In genomic region chr14:64758025-64758521, GRCh38 we compare ENCODE assay signal across 10 cellular contexts. TPM values are rescaled to one million over a fixed set of nuclear protein-coding genes. Genes with fewer than 3 reads are reported as not detected.
DNase-seq lines count a peak whose midpoint lies in the region; ATAC-seq and TF ChIP-seq lines count a peak whose summit lies in the region.
"Had no signal": no experiment of that assay in that cellular context is flagged by ENCODE, and none has a peak within 500 bp of the region (broad histone marks: within the 10 kb centered on the region; RNA-seq: fewer than 3 reads in every experiment).

No MANE protein-coding gene starts in this region.

- H3K27me3 Mint-ChIP-seq in HFFc6 (ENCODE audit: insufficient read depth) = peaks cover 1% of the 10 kb centered on the region; the same call in 1 of the 2 replicates
- no peaks in the 10 kb centered on the region for H3K27me3 Mint-ChIP-seq in activated T-helper 17 cell treated with anti-CD3 and anti-CD28 coated beads, Interleukin-2, amount 50 U/mL, for 72 hours
- H3K27me3 Mint-ChIP-seq in activated T-helper 2 cell treated with anti-CD3 and anti-CD28 coated beads, Interferon-gamma antibody, Interleukin-2, Interleukin-4, amounts not matched to agents 10 μg/mL and 5 μg/mL and 100 μg/mL, durations not matched to agents 14 hours and 24 hours and 36 hours (ENCODE audit: low read depth) = peaks cover 17% of the 10 kb centered on the region

- 34% methylated on average over 3 of the region's 3 CpGs for WGBS in hepatocyte (ENCODE audit: low lambda C conversion rate, missing lambda C conversion rate)

- H3K4me2 ChIP-seq in hepatocyte = peak overlapping the region; percentile 45

- no peak for ATAC-seq in activated T-helper 17 cell treated with anti-CD3 and anti-CD28 coated beads, Interleukin-2, amount 50 U/mL, for 72 hours (replicated peaks)
- ATAC-seq in GM21390 (IDR thresholded peaks at IDR 0.05; ENCODE audit: unreplicated experiment) (no peak), GM21717 (IDR thresholded peaks at IDR 0.05; ENCODE audit: unreplicated experiment) (no peak)

- H3K36me3 Mint-ChIP-seq in HFFc6 (ENCODE audit: low read depth) = no peaks in the 10 kb centered on the region
- H3K36me3 Mint-ChIP-seq in activated T-helper 17 cell treated with anti-CD3 and anti-CD28 coated beads, Interleukin-2, amount 50 U/mL, for 72 hours (ENCODE audit: low read depth) = no peaks in the 10 kb centered on the region
- no peaks in the 10 kb centered on the region for H3K36me3 Mint-ChIP-seq in activated T-helper 2 cell treated with anti-CD3 and anti-CD28 coated beads, Interferon-gamma antibody, Interleukin-2, Interleukin-4, amounts not matched to agents 10 μg/mL and 5 μg/mL and 100 μg/mL, durations not matched to agents 14 hours and 24 hours and 36 hours (ENCODE audit: low read depth)
- H3K36me3 Mint-ChIP-seq: activated naive CD4-positive, alpha-beta T cell treated with anti-CD3 and anti-CD28 coated beads, Interleukin-2, amount 10 ng/mL, durations not matched to agents 7 days and 5 days had no signal

- no peaks in the 10 kb centered on the region for H3K9me3 Mint-ChIP-seq in HFFc6
- H3K9me3 Mint-ChIP-seq in activated T-helper 17 cell treated with anti-CD3 and anti-CD28 coated beads, Interleukin-2, amount 50 U/mL, for 72 hours = no peaks in the 10 kb centered on the region
- H3K9me3 Mint-ChIP-seq in activated T-helper 2 cell treated with anti-CD3 and anti-CD28 coated beads, Interferon-gamma antibody, Interleukin-2, Interleukin-4, amounts not matched to agents 10 μg/mL and 5 μg/mL and 100 μg/mL, durations not matched to agents 14 hours and 24 hours and 36 hours = no peaks in the 10 kb centered on the region
- H3K9me3 Mint-ChIP-seq: activated naive CD4-positive, alpha-beta T cell treated with anti-CD3 and anti-CD28 coated beads, Interleukin-2, amount 10 ng/mL, durations not matched to agents 7 days and 5 days had no signal

- TF ChIP-seq CTCF in HFFc6 (IDR thresholded peaks at IDR 0.05) (no peak), hepatocyte (IDR thresholded peaks at IDR 0.05; ENCODE audit: poor library complexity) (no peak)

- no peak overlapping the region for H3K4me3 Mint-ChIP-seq in HFFc6
- no peak overlapping the region for H3K4me3 Mint-ChIP-seq in activated T-helper 17 cell treated with anti-CD3 and anti-CD28 coated beads, Interleukin-2, amount 50 U/mL, for 72 hours
- H3K4me3 Mint-ChIP-seq in activated T-helper 2 cell treated with anti-CD3 and anti-CD28 coated beads, Interferon-gamma antibody, Interleukin-2, Interleukin-4, amounts not matched to agents 10 μg/mL and 5 μg/mL and 100 μg/mL, durations not matched to agents 14 hours and 24 hours and 36 hours (ENCODE audit: low read depth) = no peak overlapping the region
- H3K4me3 Mint-ChIP-seq: activated naive CD4-positive, alpha-beta T cell treated with anti-CD3 and anti-CD28 coated beads, Interleukin-2, amount 10 ng/mL, durations not matched to agents 7 days and 5 days had no signal

- no peak overlapping the region for H2AFZ ChIP-seq in hepatocyte

- peak overlapping the region; percentile 78 for H3K27ac Mint-ChIP-seq in HFFc6
- peak overlapping the region; percentile 36 for H3K27ac Mint-ChIP-seq in activated T-helper 17 cell treated with anti-CD3 and anti-CD28 coated beads, Interleukin-2, amount 50 U/mL, for 72 hours
- no peak overlapping the region for H3K27ac Mint-ChIP-seq in activated T-helper 2 cell treated with anti-CD3 and anti-CD28 coated beads, Interferon-gamma antibody, Interleukin-2, Interleukin-4, amounts not matched to agents 10 μg/mL and 5 μg/mL and 100 μg/mL, durations not matched to agents 14 hours and 24 hours and 36 hours
- H3K27ac Mint-ChIP-seq: activated naive CD4-positive, alpha-beta T cell treated with anti-CD3 and anti-CD28 coated beads, Interleukin-2, amount 10 ng/mL, durations not matched to agents 7 days and 5 days had no signal

- H4K20me1 ChIP-seq in hepatocyte (ENCODE audit: insufficient read depth, poor library complexity, severe bottlenecking) = no peaks in the 10 kb centered on the region

- H3K27ac ChIP-seq in hepatocyte (peak overlapping the region; percentile 95), skin epidermis (peak overlapping the region in 18 of 21 experiments; percentile 3 to 89 (median 64))

- H3K36me3 ChIP-seq in hepatocyte (replicated peaks; ENCODE audit: insufficient read depth, low read depth) = no peaks in the 10 kb centered on the region
- H3K36me3 ChIP-seq in H7 (replicated peaks; ENCODE audit: control insufficient read depth, insufficient read depth, low read length) = no peaks in the 10 kb centered on the region

- no peaks in the 10 kb centered on the region for H3K9me2 ChIP-seq in hepatocyte (replicated peaks; ENCODE audit: insufficient read depth)

- DNase-seq in HFFc6 (no peak), hepatocyte (ENCODE audit: low spot score) (peak; percentile 81), H7 (no peak)
- no peak for DNase-seq in activated T-helper 2 cell treated with anti-CD3 and anti-CD28 coated beads, Interferon-gamma antibody, Interleukin-2, Interleukin-4, amounts not matched to agents 10 μg/mL and 5 μg/mL and 100 μg/mL, durations not matched to agents 14 hours and 24 hours and 36 hours (ENCODE audit: low spot score)
- DNase-seq: activated naive CD4-positive, alpha-beta T cell treated with anti-CD3 and anti-CD28 coated beads, Interleukin-2, amount 10 ng/mL, durations not matched to agents 7 days and 5 days; stimulated activated CD4-positive, alpha-beta T cell treated with anti-CD3 and anti-CD28 coated beads, Interleukin-15, amount 100 ng/mL, for 24 hours had no signal

- H3K4me3 ChIP-seq in hepatocyte = no peak overlapping the region
- no peak overlapping the region for H3K4me3 ChIP-seq in skin epidermis
- H3K4me3 ChIP-seq in H7 (ENCODE audit: insufficient read depth, low read depth, low read length) = no peak overlapping the region

- no peaks in the 10 kb centered on the region for H3K79me2 ChIP-seq in hepatocyte

- no peaks in the 10 kb centered on the region for H3K27me3 ChIP-seq in hepatocyte
- H3K27me3 ChIP-seq in H7 (ENCODE audit: control insufficient read depth, insufficient read depth, low read length) = no peaks in the 10 kb centered on the region

- peaks cover 82% of the 10 kb centered on the region for H3K4me1 Mint-ChIP-seq in HFFc6 (ENCODE audit: low read depth)
- H3K4me1 Mint-ChIP-seq in activated T-helper 17 cell treated with anti-CD3 and anti-CD28 coated beads, Interleukin-2, amount 50 U/mL, for 72 hours = peaks cover 40% of the 10 kb centered on the region
- H3K4me1 Mint-ChIP-seq in activated T-helper 2 cell treated with anti-CD3 and anti-CD28 coated beads, Interferon-gamma antibody, Interleukin-2, Interleukin-4, amounts not matched to agents 10 μg/mL and 5 μg/mL and 100 μg/mL, durations not matched to agents 14 hours and 24 hours and 36 hours (ENCODE audit: low read depth) = peaks cover 19% of the 10 kb centered on the region

- intact Hi-C loops in activated T-helper 2 cell treated with anti-CD3 and anti-CD28 coated beads, Interferon-gamma antibody, Interleukin-2, Interleukin-4, amounts not matched to agents 10 μg/mL and 5 μg/mL and 100 μg/mL, durations not matched to agents 14 hours and 24 hours and 36 hours (cut with micrococcal nuclease) = no loop called here

- H3K4me1 ChIP-seq in hepatocyte (ENCODE audit: insufficient read depth) = peaks cover 68% of the 10 kb centered on the region

- H3K9me3 ChIP-seq in hepatocyte (ENCODE audit: low read depth) = no peaks in the 10 kb centered on the region

RNA-seq across cellular contexts. Expression of gene PLEKHG3, which starts 53.8 kb away (rescaled TPM):
- 10 to 100 TPM in 3 of 6 experiments, 1 to 10 TPM in 3; 6.0 to 11.7 (median 9.2) TPM for total RNA-seq in HFFc6 (2021; fragmentation: NEBNext Ultra II Directional; extraction: Animal tissue kit (Norgen Biotek cat#: 25700))
- total RNA-seq in activated T-helper 17 cell treated with anti-CD3 and anti-CD28 coated beads, Interleukin-2, amount 50 U/mL, for 72 hours = 10 to 100 TPM; 17.2 to 19.2 TPM
- 41.8 and 54.2 TPM in 2 replicates for total RNA-seq in hepatocyte
- polyA plus RNA-seq in hepatocyte = 37.1 and 42.7 TPM in 2 replicates
- total RNA-seq in activated T-helper 2 cell treated with anti-CD3 and anti-CD28 coated beads, Interferon-gamma antibody, Interleukin-2, Interleukin-4, amounts not matched to agents 10 μg/mL and 5 μg/mL and 100 μg/mL, durations not matched to agents 14 hours and 24 hours and 36 hours = 1.0 and 1.9 TPM in 2 replicates
- total RNA-seq in H7 (2014; rRNA removed; shearing (Covaris generic)) = 36.7 and 47.0 TPM in 2 replicates
